In the genomic region with DNA sequence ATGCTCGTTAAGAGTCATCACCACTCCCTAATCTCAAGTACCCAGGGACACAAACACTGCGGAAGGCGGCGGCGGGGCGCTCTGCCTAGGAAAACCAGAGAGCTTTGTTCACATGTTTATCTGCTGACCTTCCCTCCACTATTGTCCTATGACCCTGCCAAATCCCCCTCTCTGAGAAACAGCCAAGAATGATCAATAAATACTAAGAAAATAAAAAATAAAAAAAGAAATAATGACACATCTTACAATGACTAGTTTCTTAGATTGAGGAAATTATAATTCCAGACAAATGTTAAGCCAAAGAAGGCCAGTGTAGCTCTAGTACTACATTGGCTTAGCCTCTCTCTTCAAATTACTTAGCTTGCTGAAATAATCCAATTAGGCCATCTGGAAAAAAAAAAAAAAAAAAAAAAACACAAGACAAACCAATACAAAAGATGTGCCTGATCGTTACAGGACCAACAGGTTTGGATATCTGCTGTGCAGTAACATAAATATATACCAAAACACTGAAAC, we compare ENCODE assay signal across 12 cellular contexts. TPM values are rescaled to one million over a fixed set of nuclear protein-coding genes. Genes with fewer than 3 reads are reported as not detected.
DNase-seq lines count a peak whose midpoint lies in the region; ATAC-seq and TF ChIP-seq lines count a peak whose summit lies in the region.
"Had no signal": no experiment of that assay in that cellular context is flagged by ENCODE, and none has a peak within 500 bp of the region (broad histone marks: within the 10 kb centered on the region; RNA-seq: fewer than 3 reads in every experiment).

No MANE protein-coding gene starts in this region.

- H3K27ac ChIP-seq in epithelial cell of prostate, result peak overlapping the region; percentile 100
- H3K27ac ChIP-seq in spleen, result peak overlapping the region in 5 of 8 donors; percentile 31 to 59 (median 39)

- H3K4me1 ChIP-seq in spleen, result peaks cover 0 to 47% (median 29%) of the 10 kb centered on the region in 6 donors
- no peaks in the 10 kb centered on the region for H3K4me1 ChIP-seq in mucosa of descending colon (ENCODE audit: low read depth)

- ATAC-seq in left cardiac atrium, result no peak
- no peak for ATAC-seq in mucosa of descending colon

- H3K9me3 ChIP-seq in spleen (peaks cover 0 to 8% (median 0%) of the 10 kb centered on the region in 8 donors), mucosa of descending colon (peaks cover 4% of the 10 kb centered on the region)

- DNase-seq in left cardiac atrium (peak; percentile 52), cardiac septum (ENCODE audit: low spot score) (no peak), NCI-H524 treated with DMSO at 0.1 percent for 48 hours (lab: John Stamatoyannopoulos, UW) (peak; percentile 74), epithelial cell of prostate (ENCODE audit: low read depth, low spot score) (no peak), spleen (no peak), mucosa of descending colon (no peak)
- no peak for DNase-seq in stimulated activated CD4-positive, alpha-beta T cell treated with anti-CD3 and anti-CD28 coated beads, Interleukin-15, amount 100 ng/mL, for 24 hours
- DNase-seq in stimulated activated naive CD4-positive, alpha-beta T cell (lab: John Stamatoyannopoulos, UW), result no peak
- DNase-seq: activated CD4-positive, alpha-beta T cell treated with anti-CD3 and anti-CD28 coated beads, Interleukin-2, amount 50 U/mL, for 48 hours; activated gamma-delta T cell; NCI-H2081 treated with DMSO at 0.1 percent for 48 hours; SW 1271 had no signal

- intact Hi-C loops in left cardiac atrium (cut with DNase I), result no loop called here
- intact Hi-C loops in cardiac septum (cut with DNase I), result no loop called here
- intact Hi-C loops in spleen (cut with DNase I; ENCODE audit: low total_unique reads), result no loop called here
- intact Hi-C loops in mucosa of descending colon (cut with DNase I, micrococcal nuclease), result no loop called here

- TF ChIP-seq CTCF in spleen (IDR thresholded peaks at IDR 0.05 in 8 of 11, conservative IDR thresholded peaks at IDR 0.05 in 3 of 11) (no peak), mucosa of descending colon (IDR thresholded peaks at IDR 0.05) (no peak)

- H3K27me3 ChIP-seq in spleen (replicated peaks in 1 of 7), result no peaks in the 10 kb centered on the region

- H3K36me3 ChIP-seq in spleen (peaks cover 0 to 41% (median 1%) of the 10 kb centered on the region in 6 donors), mucosa of descending colon (ENCODE audit: low read depth) (no peaks in the 10 kb centered on the region)

- WGBS in spleen, 5 donors, result 50 to 76% (median 55%) methylated on average over 7 of the region's 7 CpGs

- H3K4me3 ChIP-seq in spleen (no peak overlapping the region), mucosa of descending colon (no peak overlapping the region)

- no peak for TF ChIP-seq POLR2A in spleen (IDR thresholded peaks at IDR 0.05)

RNA-seq across cellular contexts. Expression of gene ANXA2R, which starts 58.0 kb away (rescaled TPM):
- 1 to 10 TPM; 1.6 to 1.9 TPM for total RNA-seq in left cardiac atrium
- total RNA-seq in cardiac septum, result 1.2 TPM
- 10 to 100 TPM; 10.0 to 27.2 (median 16.4) TPM for total RNA-seq in spleen
- 10 to 100 TPM; 28.9 to 44.5 (median 36.5) TPM for polyA plus RNA-seq in spleen
- 1 to 10 TPM; 1.3 to 2.3 (median 1.8) TPM for total RNA-seq in mucosa of descending colon

Comparison
In these comparisons a context has a peak if more than half of its experiments do, and no peak if none do; other contexts are left out.
1. DNase-seq: peak in left cardiac atrium (single experiment) and NCI-H524 treated with DMSO at 0.1 percent for 48 hours (single experiment); none in cardiac septum (single experiment), epithelial cell of prostate (single experiment), spleen (single experiment), stimulated activated CD4-positive, alpha-beta T cell treated with anti-CD3 and anti-CD28 coated beads, Interleukin-15, amount 100 ng/mL, for 24 hours (single experiment), mucosa of descending colon (0 of 3) and stimulated activated naive CD4-positive, alpha-beta T cell (0 of 6).